ENCODE assay signal across 8 cellular contexts in genomic region chr19:611506-611869, GRCh38. TPM values are rescaled to one million over a fixed set of nuclear protein-coding genes. Genes with fewer than 3 reads are reported as not detected.
DNase-seq lines count a peak whose midpoint lies in the region; ATAC-seq and TF ChIP-seq lines count a peak whose summit lies in the region.
"Had no signal": no experiment of that assay in that cellular context is flagged by ENCODE, and none has a peak within 500 bp of the region (broad histone marks: within the 10 kb centered on the region; RNA-seq: fewer than 3 reads in every experiment).

No MANE protein-coding gene starts in this region.

- DNase-seq in Karpas-422 (no peak), activated T-cell treated with anti-CD3 and anti-CD28 coated beads for 4 hours (peak; percentile 55), glutamatergic neuron (no peak), substantia nigra (lab: John Stamatoyannopoulos, UW) (no peak), AML-193 (lab: John Stamatoyannopoulos, UW) (no peak)

- H3K27me3 Mint-ChIP-seq in glutamatergic neuron (ENCODE audit: unreplicated experiment) = peaks cover 10% of the 10 kb centered on the region

- no peaks in the 10 kb centered on the region for H3K9me2 ChIP-seq in Karpas-422 (replicated peaks; ENCODE audit: insufficient read depth, low read length)

- peak overlapping the region; percentile 53; the same call in 1 of the 2 replicates for H3K4me3 ChIP-seq in Karpas-422 (ENCODE audit: low read length)

- no peak overlapping the region for H3K4me3 Mint-ChIP-seq in glutamatergic neuron (ENCODE audit: unreplicated experiment)

- no peaks in the 10 kb centered on the region for H4K20me1 ChIP-seq in Karpas-422 (ENCODE audit: insufficient read depth, low read depth, low read length)

- H3K9me3 Mint-ChIP-seq in glutamatergic neuron (ENCODE audit: unreplicated experiment) = peaks cover 8% of the 10 kb centered on the region

- peak overlapping the region; percentile 56 for H3K4me2 ChIP-seq in Karpas-422 (ENCODE audit: low read depth, low read length, poor library complexity, severe bottlenecking)

- H3K27ac Mint-ChIP-seq in glutamatergic neuron (ENCODE audit: unreplicated experiment) = peak overlapping the region; percentile 64

- no peaks in the 10 kb centered on the region for H3K36me3 ChIP-seq in Karpas-422 (ENCODE audit: insufficient read depth, low read length)
- H3K36me3 ChIP-seq: neutrophil had no signal

- H3K79me2 ChIP-seq in Karpas-422 (ENCODE audit: low read length) = no peaks in the 10 kb centered on the region

- H3K4me1 ChIP-seq in Karpas-422 (ENCODE audit: low read length) = peaks cover 13% of the 10 kb centered on the region

- H3K27me3 ChIP-seq in Karpas-422 (ENCODE audit: low read length) = no peaks in the 10 kb centered on the region

- H3K27ac ChIP-seq in Karpas-422 (ENCODE audit: low read length) (peak overlapping the region; percentile 79), substantia nigra (ENCODE audit: low read depth, low read length, poor library complexity, severe bottlenecking) (peak overlapping the region; percentile 98)
- H3K27ac ChIP-seq: neutrophil had no signal

- H2AFZ ChIP-seq in Karpas-422 (ENCODE audit: low read length) = peak overlapping the region; percentile 65; the same call in 1 of the 2 replicates

- H3K9me3 ChIP-seq in Karpas-422 (ENCODE audit: low read length) = peaks cover 7% of the 10 kb centered on the region; the same call in 1 of the 2 replicates
- H3K9me3 ChIP-seq: neutrophil had no signal

- H3K4me1 Mint-ChIP-seq in glutamatergic neuron (ENCODE audit: low read depth, unreplicated experiment) = peaks cover 9% of the 10 kb centered on the region

- no peaks in the 10 kb centered on the region for H3K36me3 Mint-ChIP-seq in glutamatergic neuron (ENCODE audit: unreplicated experiment)

- H3K9ac ChIP-seq in Karpas-422 (ENCODE audit: low read length) = peak overlapping the region; percentile 64

- TF ChIP-seq CTCF in glutamatergic neuron (IDR thresholded peaks at IDR 0.05; ENCODE audit: partially characterized antibody, unreplicated experiment) = no peak

- ATAC-seq in HG03139 (IDR thresholded peaks at IDR 0.05; ENCODE audit: unreplicated experiment) (no peak), HG03039 (IDR thresholded peaks at IDR 0.05; ENCODE audit: unreplicated experiment) (no peak)

RNA-seq across cellular contexts. Expression of gene HCN2, which starts 21.8 kb away (rescaled TPM):
- not detected in 2 replicates for total RNA-seq in Karpas-422 (2014; rRNA removed; shearing (Covaris generic); ENCODE audit: low replicate concordance)
- total RNA-seq in glutamatergic neuron (ENCODE audit: unreplicated experiment) = 33.2 TPM

RNA-seq across cellular contexts. Expression of gene POLRMT, which starts 21.8 kb away (rescaled TPM):
- total RNA-seq in Karpas-422 (2014; rRNA removed; shearing (Covaris generic); ENCODE audit: low replicate concordance) = 51.5 and 60.6 TPM in 2 replicates
- total RNA-seq in glutamatergic neuron (ENCODE audit: unreplicated experiment) = 79.9 TPM

RNA-seq across cellular contexts. Expression of gene FGF22, which starts 28.2 kb away (rescaled TPM):
- not detected in 2 replicates for total RNA-seq in Karpas-422 (2014; rRNA removed; shearing (Covaris generic); ENCODE audit: low replicate concordance)
- total RNA-seq in glutamatergic neuron (ENCODE audit: unreplicated experiment) = 1.5 TPM

RNA-seq across cellular contexts. Expression of gene BSG, which starts 39.1 kb away (rescaled TPM):
- 124 and 186 TPM in 2 replicates for total RNA-seq in Karpas-422 (2014; rRNA removed; shearing (Covaris generic); ENCODE audit: low replicate concordance)
- 470 TPM for total RNA-seq in glutamatergic neuron (ENCODE audit: unreplicated experiment)

RNA-seq across cellular contexts. Expression of gene RNF126, which starts 51.5 kb away (rescaled TPM):
- total RNA-seq in Karpas-422 (2014; rRNA removed; shearing (Covaris generic); ENCODE audit: low replicate concordance) = 36.5 and 66.5 TPM in 2 replicates
- 51.7 TPM for total RNA-seq in glutamatergic neuron (ENCODE audit: unreplicated experiment)

Comparison
In these comparisons a context has a peak if more than half of its experiments do, and no peak if none do; other contexts are left out.
1. RNA of gene HCN2, which starts 21.8 kb away (total RNA-seq): 33.2 TPM in glutamatergic neuron (single experiment); not detected in Karpas-422; every median in the first group is over 10 times any median in the second.